In the genomic region with DNA sequence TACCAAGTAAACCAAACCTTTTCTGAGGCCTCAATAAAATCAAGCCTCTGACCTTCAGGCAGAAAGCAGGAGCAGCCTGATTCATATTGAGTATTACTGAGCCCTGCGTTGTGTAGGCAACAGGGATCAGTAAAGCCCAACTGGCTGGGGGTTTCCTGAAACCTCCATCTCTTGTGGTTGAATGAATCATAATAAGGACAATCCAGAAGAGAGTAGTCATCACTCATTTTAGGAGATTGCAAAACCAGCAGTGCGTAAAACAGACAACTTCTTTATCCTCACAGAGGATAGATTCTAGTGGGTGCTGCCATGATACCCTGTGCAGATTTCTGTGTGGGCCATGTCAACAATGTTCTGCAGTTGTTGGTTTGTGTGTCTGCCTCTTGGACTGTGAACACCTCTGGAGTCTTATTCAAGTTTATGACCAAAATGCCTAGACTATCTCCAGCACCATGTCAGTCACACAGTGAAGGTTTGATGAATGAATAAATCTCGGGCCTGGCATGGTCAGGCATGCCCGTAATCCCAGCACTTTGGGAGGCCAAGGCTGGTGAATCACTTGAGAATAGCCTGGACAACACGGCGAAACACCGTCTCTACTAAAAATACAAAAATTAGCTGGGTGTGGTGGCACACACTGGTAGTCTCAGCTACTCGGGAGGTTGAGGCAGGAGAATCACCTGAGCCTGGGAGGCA, we compare ENCODE assay signal across 8 cellular contexts. TPM values are rescaled to one million over a fixed set of nuclear protein-coding genes. Genes with fewer than 3 reads are reported as not detected.
DNase-seq lines count a peak whose midpoint lies in the region; ATAC-seq and TF ChIP-seq lines count a peak whose summit lies in the region.

No MANE protein-coding gene starts in this region.

- H3K9me3 Mint-ChIP-seq in activated CD8-positive, alpha-beta memory T cell treated with anti-CD3 and anti-CD28 coated beads, Interleukin-2, amount 10 ng/mL, durations not matched to agents 7 days and 5 days (ENCODE audit: low read depth) = no peaks in the 10 kb centered on the region
- peaks cover 0 to 9% (median 5%) of the 10 kb centered on the region in 7 donors for H3K9me3 Mint-ChIP-seq in CD14-positive monocyte

- peaks cover 29% of the 10 kb centered on the region for H3K4me1 ChIP-seq in foreskin keratinocyte

- TF ChIP-seq CTCF in RWPE1 (conservative IDR thresholded peaks at IDR 0.05; ENCODE audit: low read depth) = no peak
- no peak for TF ChIP-seq CTCF in foreskin keratinocyte (conservative IDR thresholded peaks at IDR 0.05)
- no peak for TF ChIP-seq CTCF in CD14-positive monocyte (IDR thresholded peaks at IDR 0.05)

- POLR2A ChIA-PET in RWPE1 (lab: Yijun Ruan, JAX; ENCODE audit: low non-redundant PET) = no interaction called here

- CTCF ChIA-PET in activated CD8-positive, alpha-beta memory T cell treated with anti-CD3 and anti-CD28 coated beads, Interleukin-2, amount 10 ng/mL, durations not matched to agents 7 days and 5 days (lab: Charles Lee) = no interaction called here
- CTCF ChIA-PET in RWPE1 (lab: Yijun Ruan, JAX) = no interaction called here

- no peaks in the 10 kb centered on the region for H3K36me3 Mint-ChIP-seq in activated CD8-positive, alpha-beta memory T cell treated with anti-CD3 and anti-CD28 coated beads, Interleukin-2, amount 10 ng/mL, durations not matched to agents 7 days and 5 days
- no peaks in the 10 kb centered on the region for H3K36me3 Mint-ChIP-seq in CD14-positive monocyte

- DNase-seq in activated CD8-positive, alpha-beta memory T cell treated with anti-CD3 and anti-CD28 coated beads, Interleukin-2, amount 10 ng/mL, durations not matched to agents 7 days and 5 days = no peak
- DNase-seq in activated CD8-positive, alpha-beta memory T cell treated with anti-CD3 and anti-CD28 coated beads, Interleukin-2, amount 50 U/mL, for 4 hours = no peak
- DNase-seq in RWPE1 (ENCODE audit: low spot score) = peak; percentile 83
- DNase-seq in foreskin keratinocyte = peak; percentile 98 to 99
- no peak for DNase-seq in CD14-positive monocyte (ENCODE audit: low spot score)
- DNase-seq in SK-N-DZ (ENCODE audit: low spot score) = no peak

- no peaks in the 10 kb centered on the region for H3K27me3 ChIP-seq in foreskin keratinocyte

- ATAC-seq in activated CD8-positive, alpha-beta memory T cell treated with anti-CD3 and anti-CD28 coated beads, Interleukin-2, amount 10 ng/mL, durations not matched to agents 7 days and 5 days = peak; percentile 27
- ATAC-seq in HG02852 (IDR thresholded peaks at IDR 0.05; ENCODE audit: unreplicated experiment) (peak; percentile 70), foreskin keratinocyte (peak; percentile 97), GM18505 (IDR thresholded peaks at IDR 0.05; ENCODE audit: unreplicated experiment) (no peak)

- H3K4me1 Mint-ChIP-seq in activated CD8-positive, alpha-beta memory T cell treated with anti-CD3 and anti-CD28 coated beads, Interleukin-2, amount 10 ng/mL, durations not matched to agents 7 days and 5 days = peaks cover 11% of the 10 kb centered on the region
- H3K4me1 Mint-ChIP-seq in CD14-positive monocyte = peaks cover 8% of the 10 kb centered on the region

- no peak overlapping the region for H3K4me3 Mint-ChIP-seq in activated CD8-positive, alpha-beta memory T cell treated with anti-CD3 and anti-CD28 coated beads, Interleukin-2, amount 10 ng/mL, durations not matched to agents 7 days and 5 days
- H3K4me3 Mint-ChIP-seq in CD14-positive monocyte = no peak overlapping the region

- H3K27ac ChIP-seq in RWPE1 = peak overlapping the region; percentile 92
- peak overlapping the region; percentile 95 for H3K27ac ChIP-seq in foreskin keratinocyte

- peaks cover 3% of the 10 kb centered on the region for H3K27me3 Mint-ChIP-seq in activated CD8-positive, alpha-beta memory T cell treated with anti-CD3 and anti-CD28 coated beads, Interleukin-2, amount 10 ng/mL, durations not matched to agents 7 days and 5 days
- peaks cover 0 to 11% (median 3%) of the 10 kb centered on the region in 3 donors for H3K27me3 Mint-ChIP-seq in CD14-positive monocyte (ENCODE audit: low read depth in 3 of 3)

- intact Hi-C loops in CD14-positive monocyte (cut with micrococcal nuclease) = no loop called here

- no peak overlapping the region for H3K27ac Mint-ChIP-seq in activated CD8-positive, alpha-beta memory T cell treated with anti-CD3 and anti-CD28 coated beads, Interleukin-2, amount 10 ng/mL, durations not matched to agents 7 days and 5 days
- H3K27ac Mint-ChIP-seq in CD14-positive monocyte = peak overlapping the region in 1 of 7 donors; percentile 70

- no peak for TF ChIP-seq POLR2A in GM18505 (IDR thresholded peaks at IDR 0.05; ENCODE audit: borderline replicate concordance, extremely low read depth, insufficient read depth, insufficient read length)

RNA-seq across cellular contexts. Expression of gene RAB27B, which starts 51.8 kb away (rescaled TPM):
- total RNA-seq in activated CD8-positive, alpha-beta memory T cell treated with anti-CD3 and anti-CD28 coated beads, Interleukin-2, amount 10 ng/mL, durations not matched to agents 7 days and 5 days = 1 to 10 TPM in 1 of 2 experiments, under 1 TPM in 1; 0.66 to 3.5 TPM
- 2.4 and 4.3 TPM in 2 replicates for total RNA-seq in foreskin keratinocyte
- polyA plus RNA-seq in foreskin keratinocyte (0.47 and 0.96 TPM in 2 replicates), CD14-positive monocyte (under 1 TPM; 0.11 to 0.13 TPM)
- polyA plus RNA-seq in SK-N-DZ (2014; cell fraction: cytosol; rRNA removed) = 6.6 and 6.9 TPM in 2 replicates
- 5.8 and 6.0 TPM in 2 replicates for polyA plus RNA-seq in SK-N-DZ (2014; cell fraction: nucleus; rRNA removed)

Comparison
In these comparisons a context has a peak if more than half of its experiments do, and no peak if none do; other contexts are left out.
1. DNase-seq: peak in RWPE1 (single experiment) and foreskin keratinocyte (2 of 2); none in activated CD8-positive, alpha-beta memory T cell treated with anti-CD3 and anti-CD28 coated beads, Interleukin-2, amount 10 ng/mL, durations not matched to agents 7 days and 5 days (single experiment), activated CD8-positive, alpha-beta memory T cell treated with anti-CD3 and anti-CD28 coated beads, Interleukin-2, amount 50 U/mL, for 4 hours (single experiment), CD14-positive monocyte (single experiment) and SK-N-DZ (single experiment).